32 cellular contexts compared by ENCODE assay signal in the genomic region with DNA sequence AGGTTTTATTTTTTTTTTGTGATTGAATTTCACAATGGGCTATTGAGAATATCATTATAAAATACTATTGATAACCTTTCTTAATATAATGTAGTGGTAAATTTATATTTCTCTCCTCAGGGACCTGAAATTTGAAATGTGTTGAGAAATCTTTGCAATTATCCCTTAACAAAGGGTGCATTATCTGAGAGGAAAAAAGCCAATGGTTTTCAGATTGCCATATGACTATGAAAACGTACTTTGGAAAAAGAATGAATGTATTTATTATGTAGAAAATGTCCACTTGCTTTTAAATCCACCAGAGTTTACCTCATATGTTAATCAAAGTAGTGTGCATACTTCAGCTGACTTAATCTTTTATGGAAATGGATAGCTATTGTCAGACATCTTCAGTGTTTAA.
"Had no signal": no experiment of that assay in that cellular context is flagged by ENCODE, and none has a peak within 500 bp of the region (broad histone marks: within the 10 kb centered on the region; RNA-seq: fewer than 3 reads in every experiment).

No MANE protein-coding gene starts in this region.

- H3K27me3 ChIP-seq: adrenal gland, ascending aorta, body of pancreas, brain microvascular endothelial cell, breast epithelium, cardiac muscle cell had no signal

- H3K4me3 ChIP-seq: adrenal gland, ascending aorta, body of pancreas, breast epithelium, cardiac muscle cell had no signal

- ATAC-seq: activated naive CD4-positive, alpha-beta T cell treated with anti-CD3 and anti-CD28 coated beads, Interleukin-2, amount 50 U/mL, for 72 hours; activated naive CD8-positive, alpha-beta T cell treated with anti-CD3 and anti-CD28 coated beads, Interleukin-2, amount 50 U/mL, for 24 hours; activated T-cell treated with anti-CD3 and anti-CD28 coated beads, Interleukin-2, amount 50 U/mL, for 4 hours; activated T-cell treated with anti-CD3 and anti-CD28 coated beads, Interleukin-2, amount 50 U/mL, for 72 hours; activated T-helper 17 cell treated with anti-CD3 and anti-CD28 coated beads, Interleukin-2, amount 50 U/mL, for 72 hours; body of pancreas had no signal

- DNase-seq: activated effector memory CD4-positive, alpha-beta T cell treated with anti-CD3 and anti-CD28 coated beads, Interleukin-2, amount 50 U/mL, for 16 hours; activated effector memory CD4-positive, alpha-beta T cell treated with Interleukin-2 at 50 U/mL for 16 hours; activated gamma-delta T cell; activated gamma-delta T cell treated with Interleukin-2 at 50 U/mL for 16 hours; activated naive CD4-positive, alpha-beta T cell; activated naive CD4-positive, alpha-beta T cell treated with anti-CD3 and anti-CD28 coated beads for 36 hours; activated naive CD4-positive, alpha-beta T cell treated with anti-CD3 and anti-CD28 coated beads, Interleukin-2, amount 10 ng/mL, durations not matched to agents 7 days and 5 days; activated naive CD4-positive, alpha-beta T cell treated with anti-CD3 and anti-CD28 coated beads, Interleukin-2, amount 50 U/mL, for 16 hours; activated naive CD4-positive, alpha-beta T cell treated with Interleukin-2 at 50 U/mL for 16 hours; activated naive CD8-positive, alpha-beta T cell treated with anti-CD3 and anti-CD28 coated beads for 36 hours; activated naive CD8-positive, alpha-beta T cell treated with anti-CD3 and anti-CD28 coated beads, Interleukin-2, amount 10 ng/mL, durations not matched to agents 7 days and 5 days; activated naive CD8-positive, alpha-beta T cell treated with anti-CD3 and anti-CD28 coated beads, Interleukin-2, amount 50 U/mL, for 24 hours; activated T-cell treated with anti-CD3 and anti-CD28 coated beads, Interleukin-2, amount 50 U/mL, for 1 hour; activated T-cell treated with anti-CD3 and anti-CD28 coated beads, Interleukin-2, amount 50 U/mL, for 24 hours; activated T-cell treated with anti-CD3 and anti-CD28 coated beads, Interleukin-2, amount 50 U/mL, for 4 hours; activated T-cell treated with anti-CD3 and anti-CD28 coated beads, Interleukin-2, amount 50 U/mL, for 48 hours; activated T-cell treated with anti-CD3 and anti-CD28 coated beads, Interleukin-2, amount 50 U/mL, for 72 hours; adrenal gland; amniotic stem cell; amygdala; anterior cingulate cortex; aorta; body of pancreas; brain microvascular endothelial cell; caudate nucleus; central memory CD4-positive, alpha-beta T cell; cerebellar nuclear complex had no signal

- H3K9me3 ChIP-seq: adrenal gland, ascending aorta, body of pancreas, breast epithelium had no signal

- H3K36me3 ChIP-seq: adrenal gland, ascending aorta, brain microvascular endothelial cell, breast epithelium, cardiac muscle cell had no signal

- H3K4me1 ChIP-seq: adrenal gland, ascending aorta, body of pancreas, breast epithelium had no signal

- H3K27ac ChIP-seq: adrenal gland, ascending aorta, body of pancreas, brain microvascular endothelial cell, breast epithelium, cardiac muscle cell had no signal
